In genomic region chr15:41866872-41867579, GRCh38 we compare ENCODE assay signal across 1 cellular context.
TF ChIP-seq lines count a peak whose summit lies in the region.

No MANE protein-coding gene starts in this region.

TF ChIP-seq in GM23338, 12 proteins besides CTCF, POLR2A, EP300 and RAD21 (continued from another document):
- TF ChIP-seq STAT1 (IDR thresholded peaks at IDR 0.05; ENCODE audit: unreplicated experiment): no peak
- TF ChIP-seq CREB1 (CRISPR knock-in tag; IDR thresholded peaks at IDR 0.05; ENCODE audit: low read depth): no peak
- no peak for TF ChIP-seq REST (IDR thresholded peaks at IDR 0.05; ENCODE audit: unreplicated experiment)
